8 cellular contexts compared by ENCODE assay signal in the genomic region with DNA sequence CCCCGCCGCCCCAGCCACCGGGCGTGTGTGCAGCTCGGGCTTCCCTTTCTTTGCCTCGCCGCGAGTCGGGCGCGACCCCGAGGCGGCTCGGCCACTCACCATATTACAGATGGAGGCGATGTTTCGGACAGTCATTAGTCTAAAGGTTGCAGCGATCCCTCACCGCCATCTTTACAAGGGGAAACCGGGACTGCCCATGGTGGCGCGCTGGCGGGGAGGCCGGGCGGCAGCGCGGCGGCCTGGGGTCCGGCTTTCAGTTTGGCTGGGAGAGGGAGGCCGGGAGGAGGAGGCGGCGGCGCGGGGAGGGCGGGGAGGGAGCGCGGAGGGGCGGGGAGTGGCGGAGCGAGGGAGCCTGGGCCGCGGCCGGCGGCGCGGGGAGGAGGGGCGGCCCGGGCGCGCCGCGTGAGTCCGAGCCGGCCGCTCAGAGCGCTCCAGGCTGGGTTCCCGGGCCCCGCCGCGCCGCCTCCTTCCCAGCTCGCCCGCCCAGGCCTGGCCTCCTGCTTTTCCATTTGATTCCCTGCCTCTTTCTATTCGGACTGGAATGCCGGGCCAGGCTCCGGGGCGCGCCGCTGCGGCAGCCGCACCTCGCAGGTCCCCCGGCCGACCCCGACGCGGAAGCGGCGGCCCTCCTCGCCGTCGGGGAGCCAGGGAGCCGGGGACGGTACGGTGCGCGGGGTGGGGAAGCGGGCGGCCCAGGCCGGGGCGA. TPM values are rescaled to one million over a fixed set of nuclear protein-coding genes. Genes with fewer than 3 reads are reported as not detected.
A peak's percentile ranks its signal among the peaks of the same experiment; 100 is the strongest.
DNase-seq lines count a peak whose midpoint lies in the region; ATAC-seq and TF ChIP-seq lines count a peak whose summit lies in the region.

A gene with protein sequence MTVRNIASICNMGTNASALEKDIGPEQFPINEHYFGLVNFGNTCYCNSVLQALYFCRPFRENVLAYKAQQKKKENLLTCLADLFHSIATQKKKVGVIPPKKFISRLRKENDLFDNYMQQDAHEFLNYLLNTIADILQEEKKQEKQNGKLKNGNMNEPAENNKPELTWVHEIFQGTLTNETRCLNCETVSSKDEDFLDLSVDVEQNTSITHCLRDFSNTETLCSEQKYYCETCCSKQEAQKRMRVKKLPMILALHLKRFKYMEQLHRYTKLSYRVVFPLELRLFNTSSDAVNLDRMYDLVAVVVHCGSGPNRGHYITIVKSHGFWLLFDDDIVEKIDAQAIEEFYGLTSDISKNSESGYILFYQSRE (minus strand): TSS at position 286 of the 706 bp plus-strand sequence. CDS start 151 bp downstream, at position 135.

- H3K4me1 ChIP-seq in right atrium auricular region (peaks cover 0 to 66% of the 10 kb centered on the region in 2 donors), prostate gland (replicated peaks) (peaks cover 3% of the 10 kb centered on the region)

- TF ChIP-seq POLR2A in prostate gland (IDR thresholded peaks at IDR 0.05): peak; percentile 29

- H3K36me3 Mint-ChIP-seq in T-cell: peaks cover 5% of the 10 kb centered on the region

- H3K4me3 ChIP-seq in right atrium auricular region (peak within 1 kb of the TSS; percentile 68 to 90), prostate gland (peak within 1 kb of the TSS; percentile 86 to 91)

- CTCF ChIA-PET in T-cell (lab: Charles Lee): no interaction called here

- H3K27me3 ChIP-seq in right atrium auricular region: no peaks in the 10 kb centered on the region
- H3K27me3 ChIP-seq in prostate gland (replicated peaks; ENCODE audit: insufficient read depth): no peaks in the 10 kb centered on the region

- no peak for TF ChIP-seq CTCF in GM10266 (IDR thresholded peaks at IDR 0.05; ENCODE audit: control insufficient read depth, insufficient read depth, low read depth, missing control alignments)
- no peak for TF ChIP-seq CTCF in right atrium auricular region (IDR thresholded peaks at IDR 0.05)
- no peak for TF ChIP-seq CTCF in prostate gland (IDR thresholded peaks at IDR 0.05)

- peak within 1 kb of the TSS; percentile 43 for H3K27ac ChIP-seq in KOPT-K1 (ENCODE audit: low read depth, low read length, poor library complexity, severe bottlenecking)
- peak within 1 kb of the TSS; percentile 91 for H3K27ac ChIP-seq in angular gyrus (ENCODE audit: low read depth, low read length)
- peak within 1 kb of the TSS; percentile 93 to 100 for H3K27ac ChIP-seq in right atrium auricular region
- H3K27ac ChIP-seq in prostate gland: peak within 1 kb of the TSS; percentile 87 to 90

- 1% methylated on average over 42 of the region's 90 CpGs for WGBS in prostate gland

- POLR2A ChIA-PET in T-cell (lab: Charles Lee): no interaction called here

- H3K4me3 Mint-ChIP-seq in T-cell: peak within 1 kb of the TSS; percentile 83 to 88 (median 84)

- H3K9me3 ChIP-seq in KOPT-K1 (ENCODE audit: insufficient read depth, low read length, poor library complexity, severe bottlenecking): peaks cover 9% of the 10 kb centered on the region
- no peaks in the 10 kb centered on the region for H3K9me3 ChIP-seq in right atrium auricular region
- H3K9me3 ChIP-seq in prostate gland: no peaks in the 10 kb centered on the region

- no peaks in the 10 kb centered on the region for H3K9me3 Mint-ChIP-seq in T-cell

- H3K27ac Mint-ChIP-seq in T-cell: peak within 1 kb of the TSS; percentile 58 to 74

- DNase-seq in GM10266 (ENCODE audit: extremely low spot score) (peak; percentile 94), T-cell (peak in 23 of 34 experiments; percentile 8 to 43 (median 28)), right atrium auricular region (ENCODE audit: low spot score) (peak; percentile 66), prostate gland (ENCODE audit: low spot score) (peak; percentile 67), DMS114 treated with DMSO at 0.1 percent for 48 hours (lab: John Stamatoyannopoulos, UW; ENCODE audit: unreplicated experiment) (no peak)

- peaks cover 3 to 20% of the 10 kb centered on the region in 2 donors for H3K27me3 Mint-ChIP-seq in T-cell

- H3K36me3 ChIP-seq in KOPT-K1 (ENCODE audit: insufficient read depth, low read length) (no peaks in the 10 kb centered on the region), right atrium auricular region (no peaks in the 10 kb centered on the region), prostate gland (no peaks in the 10 kb centered on the region)

- ATAC-seq in GM21825 (IDR thresholded peaks at IDR 0.05; ENCODE audit: unreplicated experiment) (peak; percentile 80), T-cell (replicated peaks in 1 of 4) (peak; percentile 76 to 85 (median 82))

- intact Hi-C loops in prostate gland (cut with DNase I): loop anchor here (5.0 kb wide), 1 partner anchor 53 kb away; no protein-coding TSS in a partner anchor

- H3K4me1 Mint-ChIP-seq in T-cell: peaks cover 17 to 36% (median 27%) of the 10 kb centered on the region in 3 donors

RNA-seq across cellular contexts. Expression of the gene that starts here (rescaled TPM):
- total RNA-seq in T-cell: 10 to 100 TPM in 4 of 5 donors, 1 to 10 TPM in 1; 8.0 to 16.3 (median 12.6) TPM
- 10 to 100 TPM; 19.1 to 28.0 TPM for total RNA-seq in right atrium auricular region
- 10 to 100 TPM in 1 of 2 donors, 1 to 10 TPM in 1; 9.2 to 26.3 TPM for total RNA-seq in prostate gland

Comparison
In these comparisons a context has a peak if more than half of its experiments do, and no peak if none do; other contexts are left out.
1. H3K27ac ChIP-seq: peak in every context shown above with its lines; median percentile 96 in right atrium auricular region; 91 in angular gyrus; 88 in prostate gland; 43 in KOPT-K1.